22 cellular contexts compared by ENCODE assay signal in genomic region chr19:33861950-33862349, GRCh38.
"Had no signal": no experiment of that assay in that cellular context is flagged by ENCODE, and none has a peak within 500 bp of the region (broad histone marks: within the 10 kb centered on the region; RNA-seq: fewer than 3 reads in every experiment).

No MANE protein-coding gene starts in this region.

- ATAC-seq: SK-N-SH treated with all-trans-retinoic acid at 6 μM for 48 hours had no signal

- H3K36me3 ChIP-seq: MG63, SJCRH30 had no signal

- H3K4me3 ChIP-seq: MG63, SJCRH30 had no signal

- H3K27me3 ChIP-seq: SJCRH30 had no signal

- H3K27ac ChIP-seq: HL-60, SJCRH30 had no signal

- H3K4me1 ChIP-seq: SJCRH30 had no signal

- FAIRE-seq: RCC 7860 had no signal

- DNase-seq: IMR-90, Karpas-422, KG1, MG63, NCI-H1092 treated with DMSO at 0.1 percent for 48 hours, NCI-H1436, NCI-H187, NCI-H2029, NCI-H2081 treated with DMSO at 0.1 percent for 48 hours, NCI-H2171, NCI-H226, NCI-H446, NCI-H510A, NCI-H524 treated with DMSO at 0.1 percent for 48 hours, NCI-H69, NCI-H774, RPMI8226, SHP77, SJCRH30 had no signal

- H3K9me3 ChIP-seq: MG63, SJCRH30 had no signal
